Comparison of ENCODE assay signal across 1 cellular context in genomic region chr19:35000647-35001501, GRCh38.
TF ChIP-seq lines count a peak whose summit lies in the region.

No MANE protein-coding gene starts in this region.

TF ChIP-seq in HEK293, 187 proteins besides CTCF, POLR2A, EP300 and RAD21 (continued from another document and continues in another):
- TF ChIP-seq ZBTB10 (tag by site-specific recombination; IDR thresholded peaks at IDR 0.05) (peak; percentile 87; the same call in 1 of the 2 replicates), YY2 (tag by site-specific recombination; IDR thresholded peaks at IDR 0.05) (peak; percentile 43; the same call in 1 of the 2 replicates), ZNF335 (tag by site-specific recombination; conservative IDR thresholded peaks at IDR 0.05) (peak; percentile 89), ZNF302 (tag by site-specific recombination; IDR thresholded peaks at IDR 0.05; ENCODE audit: low read depth) (no peak), ZNF585B (tag by site-specific recombination; IDR thresholded peaks at IDR 0.05) (no peak), SCRT1 (tag by site-specific recombination; IDR thresholded peaks at IDR 0.05; ENCODE audit: borderline replicate concordance) (no peak), ZNF670 (tag by site-specific recombination; IDR thresholded peaks at IDR 0.05; ENCODE audit: low read depth) (no peak), ZNF274 (IDR thresholded peaks at IDR 0.05; ENCODE audit: low read length) (no peak), ZNF274 (tag by site-specific recombination; IDR thresholded peaks at IDR 0.05; ENCODE audit: borderline replicate concordance) (no peak), GFI1B (tag by site-specific recombination; IDR thresholded peaks at IDR 0.05) (no peak), ZNF621 (tag by site-specific recombination; IDR thresholded peaks at IDR 0.05) (no peak), WT1 (tag by site-specific recombination; IDR thresholded peaks at IDR 0.05) (peak; percentile 29; the same call in 1 of the 2 replicates), ZNF639 (tag by site-specific recombination; IDR thresholded peaks at IDR 0.05) (no peak), GLIS2 (tag by site-specific recombination; IDR thresholded peaks at IDR 0.05) (peak; percentile 95), ZNF202 (tag by site-specific recombination; IDR thresholded peaks at IDR 0.05; ENCODE audit: borderline replicate concordance) (no peak), ZNF626 (tag by site-specific recombination; IDR thresholded peaks at IDR 0.05) (no peak), ZNF501 (tag by site-specific recombination; IDR thresholded peaks at IDR 0.05) (0 out of 2 replicates have a peak, but pooled peaks have one; percentile 36), PRDM1 (tag by site-specific recombination; IDR thresholded peaks at IDR 0.05) (no peak), ZNF239 (tag by site-specific recombination; IDR thresholded peaks at IDR 0.05) (no peak), ZNF341 (tag by site-specific recombination; IDR thresholded peaks at IDR 0.05; ENCODE audit: low read depth) (peak; percentile 74), PRDM2 (tag by site-specific recombination; IDR thresholded peaks at IDR 0.05; ENCODE audit: borderline replicate concordance) (peak; percentile 44; the same call in 1 of the 2 replicates), ZNF843 (tag by site-specific recombination; IDR thresholded peaks at IDR 0.05) (0 out of 2 replicates have a peak, but pooled peaks have one; percentile 10), ZNF473 (tag by site-specific recombination; IDR thresholded peaks at IDR 0.05) (no peak), ZNF146 (tag by site-specific recombination; IDR thresholded peaks at IDR 0.05) (no peak), ZNF354C (tag by site-specific recombination; IDR thresholded peaks at IDR 0.05; ENCODE audit: borderline replicate concordance, low read depth) (no peak), ZNF292 (tag by site-specific recombination; IDR thresholded peaks at IDR 0.05; ENCODE audit: borderline replicate concordance, low read depth) (no peak), ZNF221 (tag by site-specific recombination; IDR thresholded peaks at IDR 0.05; ENCODE audit: borderline replicate concordance) (no peak), ZNF391 (tag by site-specific recombination; IDR thresholded peaks at IDR 0.05; ENCODE audit: borderline replicate concordance, low read depth) (peak; percentile 66; the same call in 1 of the 2 replicates), ZNF777 (tag by site-specific recombination; IDR thresholded peaks at IDR 0.05; ENCODE audit: borderline replicate concordance) (no peak), HOXC10 (CRISPR knock-in tag; IDR thresholded peaks at IDR 0.05) (no peak), ZNF530 (tag by site-specific recombination; IDR thresholded peaks at IDR 0.05; ENCODE audit: low read depth) (no peak), KLF1 (tag by site-specific recombination; IDR thresholded peaks at IDR 0.05) (peak; percentile 59; the same call in 1 of the 2 replicates), ZBTB11 (tag by site-specific recombination; conservative IDR thresholded peaks at IDR 0.05; ENCODE audit: low read depth) (peak; percentile 89)
- TF ChIP-seq, protein P1, sequence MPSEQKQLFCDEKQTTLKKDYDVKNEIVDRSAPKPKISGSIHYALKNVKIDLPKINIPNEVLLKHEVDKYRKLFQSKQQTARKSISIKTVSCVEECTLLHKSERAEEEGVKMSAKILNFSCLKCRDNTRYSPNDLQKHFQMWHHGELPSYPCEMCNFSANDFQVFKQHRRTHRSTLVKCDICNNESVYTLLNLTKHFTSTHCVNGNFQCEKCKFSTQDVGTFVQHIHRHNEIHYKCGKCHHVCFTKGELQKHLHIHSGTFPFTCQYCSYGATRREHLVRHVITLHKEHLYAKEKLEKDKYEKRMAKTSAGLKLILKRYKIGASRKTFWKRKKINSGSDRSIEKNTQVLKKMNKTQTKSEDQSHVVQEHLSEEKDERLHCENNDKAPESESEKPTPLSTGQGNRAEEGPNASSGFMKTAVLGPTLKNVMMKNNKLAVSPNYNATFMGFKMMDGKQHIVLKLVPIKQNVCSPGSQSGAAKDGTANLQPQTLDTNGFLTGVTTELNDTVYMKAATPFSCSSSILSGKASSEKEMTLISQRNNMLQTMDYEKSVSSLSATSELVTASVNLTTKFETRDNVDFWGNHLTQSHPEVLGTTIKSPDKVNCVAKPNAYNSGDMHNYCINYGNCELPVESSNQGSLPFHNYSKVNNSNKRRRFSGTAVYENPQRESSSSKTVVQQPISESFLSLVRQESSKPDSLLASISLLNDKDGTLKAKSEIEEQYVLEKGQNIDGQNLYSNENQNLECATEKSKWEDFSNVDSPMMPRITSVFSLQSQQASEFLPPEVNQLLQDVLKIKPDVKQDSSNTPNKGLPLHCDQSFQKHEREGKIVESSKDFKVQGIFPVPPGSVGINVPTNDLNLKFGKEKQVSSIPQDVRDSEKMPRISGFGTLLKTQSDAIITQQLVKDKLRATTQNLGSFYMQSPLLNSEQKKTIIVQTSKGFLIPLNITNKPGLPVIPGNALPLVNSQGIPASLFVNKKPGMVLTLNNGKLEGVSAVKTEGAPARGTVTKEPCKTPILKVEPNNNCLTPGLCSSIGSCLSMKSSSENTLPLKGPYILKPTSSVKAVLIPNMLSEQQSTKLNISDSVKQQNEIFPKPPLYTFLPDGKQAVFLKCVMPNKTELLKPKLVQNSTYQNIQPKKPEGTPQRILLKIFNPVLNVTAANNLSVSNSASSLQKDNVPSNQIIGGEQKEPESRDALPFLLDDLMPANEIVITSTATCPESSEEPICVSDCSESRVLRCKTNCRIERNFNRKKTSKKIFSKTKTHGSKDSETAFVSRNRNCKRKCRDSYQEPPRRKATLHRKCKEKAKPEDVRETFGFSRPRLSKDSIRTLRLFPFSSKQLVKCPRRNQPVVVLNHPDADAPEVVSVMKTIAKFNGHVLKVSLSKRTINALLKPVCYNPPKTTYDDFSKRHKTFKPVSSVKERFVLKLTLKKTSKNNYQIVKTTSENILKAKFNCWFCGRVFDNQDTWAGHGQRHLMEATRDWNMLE (tag by site-specific recombination; conservative IDR thresholded peaks at IDR 0.05; ENCODE audit: low read depth) = no peak
- TF ChIP-seq, protein P2, sequence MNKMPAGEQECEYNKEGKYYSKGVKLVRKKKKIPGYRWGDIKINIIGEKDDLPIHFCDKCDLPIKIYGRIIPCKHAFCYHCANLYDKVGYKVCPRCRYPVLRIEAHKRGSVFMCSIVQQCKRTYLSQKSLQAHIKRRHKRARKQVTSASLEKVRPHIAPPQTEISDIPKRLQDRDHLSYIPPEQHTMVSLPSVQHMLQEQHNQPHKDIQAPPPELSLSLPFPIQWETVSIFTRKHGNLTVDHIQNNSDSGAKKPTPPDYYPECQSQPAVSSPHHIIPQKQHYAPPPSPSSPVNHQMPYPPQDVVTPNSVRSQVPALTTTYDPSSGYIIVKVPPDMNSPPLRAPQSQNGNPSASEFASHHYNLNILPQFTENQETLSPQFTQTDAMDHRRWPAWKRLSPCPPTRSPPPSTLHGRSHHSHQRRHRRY (tag by site-specific recombination; IDR thresholded peaks at IDR 0.05) = no peak
- TF ChIP-seq, protein P3, sequence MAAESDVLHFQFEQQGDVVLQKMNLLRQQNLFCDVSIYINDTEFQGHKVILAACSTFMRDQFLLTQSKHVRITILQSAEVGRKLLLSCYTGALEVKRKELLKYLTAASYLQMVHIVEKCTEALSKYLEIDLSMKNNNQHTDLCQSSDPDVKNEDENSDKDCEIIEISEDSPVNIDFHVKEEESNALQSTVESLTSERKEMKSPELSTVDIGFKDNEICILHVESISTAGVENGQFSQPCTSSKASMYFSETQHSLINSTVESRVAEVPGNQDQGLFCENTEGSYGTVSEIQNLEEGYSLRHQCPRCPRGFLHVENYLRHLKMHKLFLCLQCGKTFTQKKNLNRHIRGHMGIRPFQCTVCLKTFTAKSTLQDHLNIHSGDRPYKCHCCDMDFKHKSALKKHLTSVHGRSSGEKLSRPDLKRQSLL (tag by site-specific recombination; IDR thresholded peaks at IDR 0.05) = no peak
- TF ChIP-seq, protein P4, sequence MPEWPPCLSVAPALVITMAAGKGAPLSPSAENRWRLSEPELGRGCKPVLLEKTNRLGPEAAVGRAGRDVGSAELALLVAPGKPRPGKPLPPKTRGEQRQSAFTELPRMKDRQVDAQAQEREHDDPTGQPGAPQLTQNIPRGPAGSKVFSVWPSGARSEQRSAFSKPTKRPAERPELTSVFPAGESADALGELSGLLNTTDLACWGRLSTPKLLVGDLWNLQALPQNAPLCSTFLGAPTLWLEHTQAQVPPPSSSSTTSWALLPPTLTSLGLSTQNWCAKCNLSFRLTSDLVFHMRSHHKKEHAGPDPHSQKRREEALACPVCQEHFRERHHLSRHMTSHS (tag by site-specific recombination; IDR thresholded peaks at IDR 0.05) = no peak
